10 cellular contexts compared by ENCODE assay signal in the genomic region with DNA sequence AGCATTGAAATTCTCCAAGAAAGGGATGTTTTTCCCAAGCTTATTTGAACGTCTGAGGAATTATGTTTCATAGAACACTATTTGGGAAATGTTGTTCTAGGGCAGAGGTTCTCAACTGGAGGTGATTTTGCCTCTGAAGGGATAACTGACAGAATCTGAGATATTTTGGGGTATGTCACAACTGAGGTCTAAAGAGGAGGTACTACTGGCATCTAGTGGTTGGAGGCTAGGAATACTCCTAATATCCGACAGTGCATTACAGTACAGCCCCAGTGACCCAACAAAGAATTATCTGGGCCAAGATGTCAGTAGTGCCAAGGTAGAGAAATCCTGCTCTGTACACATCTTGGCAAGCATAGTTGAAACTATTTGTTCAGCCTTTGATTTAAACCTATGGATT. TPM values are rescaled to one million over a fixed set of nuclear protein-coding genes. Genes with fewer than 3 reads are reported as not detected.
DNase-seq lines count a peak whose midpoint lies in the region; ATAC-seq and TF ChIP-seq lines count a peak whose summit lies in the region.
"Had no signal": no experiment of that assay in that cellular context is flagged by ENCODE, and none has a peak within 500 bp of the region (broad histone marks: within the 10 kb centered on the region; RNA-seq: fewer than 3 reads in every experiment).

No MANE protein-coding gene starts in this region.

- ATAC-seq in GM19023 (IDR thresholded peaks at IDR 0.05; ENCODE audit: unreplicated experiment) (peak; percentile 78), IMR-90 (ENCODE audit: low read depth) (no peak)

- H3K36me3 ChIP-seq in IMR-90 (ENCODE audit: control insufficient read depth, insufficient read depth, low read length), result no peaks in the 10 kb centered on the region

- H4K5ac ChIP-seq in IMR-90 (ENCODE audit: low read depth, low read length), result no peak overlapping the region

- intact Hi-C loops in IMR-90 (cut with micrococcal nuclease), result loop anchor here (10.0 kb wide), 1 partner anchor 176 kb away; a partner anchor contains a TSS

- no peak overlapping the region for H2BK20ac ChIP-seq in IMR-90 (ENCODE audit: low read depth, low read length)

- DNase-seq in A172 (ENCODE audit: low spot score), result peak; percentile 34
- no peak for DNase-seq in IMR-90
- no peak for DNase-seq in chondrocyte (ENCODE audit: low spot score)
- no peak for DNase-seq in NCI-H1092 (lab: John Stamatoyannopoulos, UW)
- no peak for DNase-seq in central memory CD4-positive, alpha-beta T cell
- no peak for DNase-seq in activated CD4-positive, alpha-beta T cell treated with anti-CD3 and anti-CD28 coated beads for 4 hours
- DNase-seq in HuH-7.5 (ENCODE audit: low spot score), result no peak
- DNase-seq: activated T-cell treated with anti-CD3 and anti-CD28 coated beads, Interleukin-2, amount 50 U/mL, for 72 hours; NCI-H1105 treated with DMSO at 0.1 percent for 48 hours had no signal

- no peak overlapping the region for H3K18ac ChIP-seq in IMR-90 (ENCODE audit: low read depth, low read length)

- H3K9me3 ChIP-seq in IMR-90 (ENCODE audit: control insufficient read depth, insufficient read depth, low read length), result no peaks in the 10 kb centered on the region

- H3K36me3 Mint-ChIP-seq in chondrocyte (ENCODE audit: low read depth), result no peaks in the 10 kb centered on the region

- WGBS in IMR-90 (ENCODE audit: extremely low coverage in 2 of 2, insufficient read length in 1 of 2), 2 experiments, result 71% methylated on average over 1 of the region's 2 CpGs; no CpG with 5 or more reads in 1 of the 2 experiments

- TF ChIP-seq CTCF in IMR-90 (conservative IDR thresholded peaks at IDR 0.05; ENCODE audit: low read depth, low read length), result 0 out of 2 replicates have a peak, but pooled peaks have one; percentile 7
- peak; percentile 58 for TF ChIP-seq CTCF in chondrocyte (IDR thresholded peaks at IDR 0.05)

- no peak overlapping the region for H3K4me3 Mint-ChIP-seq in chondrocyte (ENCODE audit: unreplicated experiment)
- H3K4me3 Mint-ChIP-seq: activated T-cell treated with anti-CD3 and anti-CD28 coated beads, Interleukin-2, amount 50 U/mL, for 72 hours had no signal

- H2BK120ac ChIP-seq in IMR-90 (ENCODE audit: low read depth, low read length), result no peak overlapping the region

- no peaks in the 10 kb centered on the region for H3K9me3 Mint-ChIP-seq in chondrocyte (ENCODE audit: low read depth)
- H3K9me3 Mint-ChIP-seq: activated T-cell treated with anti-CD3 and anti-CD28 coated beads, Interleukin-2, amount 50 U/mL, for 72 hours had no signal

- no peak overlapping the region for H4K8ac ChIP-seq in IMR-90 (ENCODE audit: low read depth in 2 of 2, low read length in 2 of 2)

- H4K91ac ChIP-seq in IMR-90 (ENCODE audit: insufficient read depth, low read depth, low read length), result no peak overlapping the region

- H3K23ac ChIP-seq in IMR-90 (ENCODE audit: low read depth, low read length), result no peak overlapping the region

- no peak overlapping the region for H2AFZ ChIP-seq in IMR-90 (replicated peaks; ENCODE audit: low read length, poor library complexity)

- POLR2A ChIA-PET in IMR-90 (lab: Charles Lee; ENCODE audit: unreplicated experiment), result no interaction called here

- no peak for TF ChIP-seq POLR2A in IMR-90 (IDR thresholded peaks at IDR 0.05; ENCODE audit: low read depth, low read length)

- H2AK5ac ChIP-seq in IMR-90 (ENCODE audit: low read depth, low read length), result no peak overlapping the region

- CTCF ChIA-PET in IMR-90 (lab: Yijun Ruan, JAX), result interaction anchor here (1.5 kb wide), 1 partner anchor 11 kb away, joined by 4 read pairs; no protein-coding TSS in a partner anchor

- peaks cover 11% of the 10 kb centered on the region for H3K4me1 Mint-ChIP-seq in chondrocyte (ENCODE audit: low read depth)

- no peak overlapping the region for H3K27ac ChIP-seq in IMR-90 (ENCODE audit: insufficient read depth, low read length)

- no peak overlapping the region for H3K4me3 ChIP-seq in IMR-90 (ENCODE audit: insufficient read depth, low read depth, low read length)

- H3K4me2 ChIP-seq in IMR-90 (ENCODE audit: low read depth, low read length), result no peak overlapping the region

- H3K56ac ChIP-seq in IMR-90 (ENCODE audit: extremely low read depth, insufficient read depth, low read length), result no peak overlapping the region

- no peaks in the 10 kb centered on the region for H3K4me1 ChIP-seq in IMR-90 (ENCODE audit: control insufficient read depth, insufficient read depth, low read length)

- H3K14ac ChIP-seq in IMR-90 (replicated peaks; ENCODE audit: low read depth, low read length), result no peak overlapping the region

- no peak overlapping the region for H3K4ac ChIP-seq in IMR-90 (ENCODE audit: low read depth, low read length)

- no peaks in the 10 kb centered on the region for H4K20me1 ChIP-seq in IMR-90 (ENCODE audit: insufficient read depth, low read length)

- dilution Hi-C loops in IMR-90 (cut with HindIII; ENCODE audit: low sequenced_read_pairs, unreplicated experiment), result no loop called here

- H3K9me1 ChIP-seq in IMR-90 (ENCODE audit: insufficient read depth, low read length), result no peaks in the 10 kb centered on the region

- no peaks in the 10 kb centered on the region; a peak in 1 of 4 replicates for H3K79me1 ChIP-seq in IMR-90 (ENCODE audit: low read depth in 1 of 2, low read length in 2 of 2)

- H3K27me3 ChIP-seq in IMR-90 (ENCODE audit: control insufficient read depth, insufficient read depth, low read length), result no peaks in the 10 kb centered on the region

- no TSS peak for BruUV-seq in IMR-90 (replicated peaks; lab: Mats Ljungman, UMichigan)

- no peak overlapping the region for H3K27ac Mint-ChIP-seq in chondrocyte (ENCODE audit: unreplicated experiment)
- H3K27ac Mint-ChIP-seq: activated T-cell treated with anti-CD3 and anti-CD28 coated beads, Interleukin-2, amount 50 U/mL, for 72 hours had no signal

- H3K27me3 Mint-ChIP-seq in chondrocyte (ENCODE audit: low read depth), result peaks cover 2% of the 10 kb centered on the region

- H2AK9ac ChIP-seq in IMR-90 (replicated peaks; ENCODE audit: low read depth, low read length, poor library complexity), result no peak overlapping the region

- in situ Hi-C loops in IMR-90 (cut with MboI; ENCODE audit: low sequenced_read_pairs), result no loop called here

- no peak overlapping the region for H3K9ac ChIP-seq in IMR-90 (ENCODE audit: low read depth, low read length)

- H2BK15ac ChIP-seq in IMR-90 (ENCODE audit: low read depth, low read length), result no peak overlapping the region

- no peak for TF ChIP-seq RAD21 in IMR-90 (IDR thresholded peaks at IDR 0.05; ENCODE audit: low read length)

- H2BK5ac ChIP-seq in IMR-90 (ENCODE audit: low read depth, low read length, poor library complexity, severe bottlenecking), result no peak overlapping the region

TF ChIP-seq in IMR-90, 13 proteins besides CTCF, POLR2A, EP300 and RAD21:
- no peak for TF ChIP-seq NFE2L2 (IDR thresholded peaks at IDR 0.05; ENCODE audit: low read depth, low read length)
- TF ChIP-seq FOS (IDR thresholded peaks at IDR 0.05; ENCODE audit: low read depth, low read length), result no peak
- TF ChIP-seq MAFK (IDR thresholded peaks at IDR 0.05; ENCODE audit: low read depth, low read length), result no peak
- TF ChIP-seq, protein P1, sequence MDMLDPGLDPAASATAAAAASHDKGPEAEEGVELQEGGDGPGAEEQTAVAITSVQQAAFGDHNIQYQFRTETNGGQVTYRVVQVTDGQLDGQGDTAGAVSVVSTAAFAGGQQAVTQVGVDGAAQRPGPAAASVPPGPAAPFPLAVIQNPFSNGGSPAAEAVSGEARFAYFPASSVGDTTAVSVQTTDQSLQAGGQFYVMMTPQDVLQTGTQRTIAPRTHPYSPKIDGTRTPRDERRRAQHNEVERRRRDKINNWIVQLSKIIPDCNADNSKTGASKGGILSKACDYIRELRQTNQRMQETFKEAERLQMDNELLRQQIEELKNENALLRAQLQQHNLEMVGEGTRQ (IDR thresholded peaks at IDR 0.05; ENCODE audit: low read depth, low read length), result no peak
- no peak for TF ChIP-seq MXI1 (IDR thresholded peaks at IDR 0.05; ENCODE audit: borderline replicate concordance, low read depth, low read length)
- no peak for TF ChIP-seq SMC3 (IDR thresholded peaks at IDR 0.05; ENCODE audit: low read depth, low read length)
- TF ChIP-seq RCOR1 (IDR thresholded peaks at IDR 0.05; ENCODE audit: insufficient replicate concordance, low read length), result no peak
- TF ChIP-seq, protein P2, sequence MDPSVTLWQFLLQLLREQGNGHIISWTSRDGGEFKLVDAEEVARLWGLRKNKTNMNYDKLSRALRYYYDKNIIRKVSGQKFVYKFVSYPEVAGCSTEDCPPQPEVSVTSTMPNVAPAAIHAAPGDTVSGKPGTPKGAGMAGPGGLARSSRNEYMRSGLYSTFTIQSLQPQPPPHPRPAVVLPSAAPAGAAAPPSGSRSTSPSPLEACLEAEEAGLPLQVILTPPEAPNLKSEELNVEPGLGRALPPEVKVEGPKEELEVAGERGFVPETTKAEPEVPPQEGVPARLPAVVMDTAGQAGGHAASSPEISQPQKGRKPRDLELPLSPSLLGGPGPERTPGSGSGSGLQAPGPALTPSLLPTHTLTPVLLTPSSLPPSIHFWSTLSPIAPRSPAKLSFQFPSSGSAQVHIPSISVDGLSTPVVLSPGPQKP (IDR thresholded peaks at IDR 0.05; ENCODE audit: borderline replicate concordance, low read depth, low read length), result no peak
- TF ChIP-seq BHLHE40 (IDR thresholded peaks at IDR 0.05; ENCODE audit: low read depth, low read length), result no peak
- no peak for TF ChIP-seq MAZ (IDR thresholded peaks at IDR 0.05; ENCODE audit: borderline replicate concordance, low read depth, low read length)
- TF ChIP-seq CEBPB (IDR thresholded peaks at IDR 0.05; ENCODE audit: low read depth, low read length), result no peak
- TF ChIP-seq CHD1 (IDR thresholded peaks at IDR 0.05; ENCODE audit: low read depth, low read length), result no peak
- TF ChIP-seq RFX5 (IDR thresholded peaks at IDR 0.05; ENCODE audit: low read depth, low read length), result no peak

RNA-seq across cellular contexts. Expression of a gene that starts 6.4 kb away (rescaled TPM):
- 13.1 and 13.2 TPM in 2 replicates for total RNA-seq in A172 (2014; rRNA removed; shearing (Covaris generic))
- total RNA-seq in IMR-90 (2012; rRNA removed) (2.3 and 3.9 TPM in 2 replicates), chondrocyte (3.7 to 5.7 TPM (median 4.0 TPM) in 3 replicates)
- polyA plus RNA-seq in IMR-90 (2012; rRNA removed), result 0.84 and 0.89 TPM in 2 replicates
- 0.17 and 0.40 TPM in 2 replicates for polyA plus RNA-seq in IMR-90 (2012; cell fraction: cytosol; rRNA removed)
- polyA plus RNA-seq in IMR-90 (2012; cell fraction: nucleus; rRNA removed; ENCODE audit: low replicate concordance), result 0.33 and 0.65 TPM in 2 replicates

RNA-seq across cellular contexts. Expression of a gene that starts 58.3 kb away (rescaled TPM):
- not detected in 2 replicates for total RNA-seq in A172 (2014; rRNA removed; shearing (Covaris generic))
- total RNA-seq in IMR-90 (2012; rRNA removed), result not detected in 2 replicates
- not detected in 2 replicates for polyA plus RNA-seq in IMR-90 (2012; rRNA removed)
- polyA plus RNA-seq in IMR-90 (2012; cell fraction: cytosol; rRNA removed), result not detected in 2 replicates
- polyA plus RNA-seq in IMR-90 (2012; cell fraction: nucleus; rRNA removed; ENCODE audit: low replicate concordance), result 0.05 TPM in 1 of 2 replicates, not detected in the other
- not detected in 3 replicates for total RNA-seq in chondrocyte
- total RNA-seq: activated T-cell treated with anti-CD3 and anti-CD28 coated beads, Interleukin-2, amount 50 U/mL, for 72 hours had no signal
